In the genomic region with DNA sequence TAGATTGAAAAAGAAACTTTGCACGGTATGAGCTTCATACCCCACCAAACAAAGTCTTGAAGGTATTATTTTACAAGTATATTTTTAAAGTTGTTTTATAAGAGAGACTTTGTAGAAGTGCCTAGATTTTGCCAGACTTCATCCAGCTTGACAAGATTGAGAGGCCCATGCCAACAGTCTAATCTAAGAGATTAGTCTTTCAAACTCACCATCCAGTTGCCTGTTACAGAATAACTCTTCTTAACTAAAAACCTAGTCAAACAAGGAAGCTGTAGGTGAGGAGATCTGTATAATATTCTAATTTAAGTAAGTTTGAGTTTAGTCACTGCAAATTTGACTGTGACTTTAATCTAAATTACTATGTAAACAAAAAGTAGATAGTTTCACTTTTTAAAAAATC, we compare ENCODE assay signal across 29 cellular contexts.
"Had no signal": no experiment of that assay in that cellular context is flagged by ENCODE, and none has a peak within 500 bp of the region (broad histone marks: within the 10 kb centered on the region; RNA-seq: fewer than 3 reads in every experiment).

No MANE protein-coding gene starts in this region.

- H3K27ac Mint-ChIP-seq: naive B cell; naive thymus-derived CD8-positive, alpha-beta T cell; natural killer cell treated with Interleukin-12 subunit alpha and Interleukin-12 subunit beta and Interleukin-15 and Interleukin-18, amount 100 ng/mL, for 72 hours; nephron progenitor cell; stimulated activated effector memory CD8-positive, alpha-beta T cell treated with anti-CD3 and anti-CD28 coated beads, Interleukin-12 subunit alpha, Interleukin-12 subunit beta, amount 100 ng/mL, for 72 hours; stimulated activated naive B cell treated with anti-CD40 and anti-IgM and Interleukin-4, amounts not matched to agents 10 μg/mL and 1 μg/mL and 100 μg/mL, for 72 hours; stimulated activated naive CD8-positive, alpha-beta T cell treated with anti-CD3 and anti-CD28 coated beads, Interleukin-15, amount 100 ng/mL, for 72 hours had no signal

- H3K9me3 Mint-ChIP-seq: naive B cell; naive thymus-derived CD8-positive, alpha-beta T cell; natural killer cell treated with Interleukin-12 subunit alpha and Interleukin-12 subunit beta and Interleukin-15 and Interleukin-18, amount 100 ng/mL, for 72 hours; nephron progenitor cell; neural crest cell; stimulated activated effector memory CD8-positive, alpha-beta T cell treated with anti-CD3 and anti-CD28 coated beads, Interleukin-12 subunit alpha, Interleukin-12 subunit beta, amount 100 ng/mL, for 72 hours; stimulated activated naive B cell treated with anti-CD40 and anti-IgM and Interleukin-4, amounts not matched to agents 10 μg/mL and 1 μg/mL and 100 μg/mL, for 72 hours; stimulated activated naive CD8-positive, alpha-beta T cell treated with anti-CD3 and anti-CD28 coated beads, Interleukin-15, amount 100 ng/mL, for 72 hours; type B pancreatic cell had no signal

- DNase-seq: naive B cell; naive thymus-derived CD8-positive, alpha-beta T cell; nephron progenitor cell; nucleus accumbens; ovary; right cardiac atrium; right lobe of liver; sigmoid colon; small intestine; stimulated activated CD4-positive, alpha-beta T cell treated with anti-CD3 and anti-CD28 coated beads, Interleukin-15, amount 100 ng/mL, for 24 hours; stimulated activated CD4-positive, alpha-beta T cell treated with anti-CD3 and anti-CD28 coated beads, Interleukin-2, amount 100 ng/mL, for 24 hours; stimulated activated CD4-positive, alpha-beta T cell treated with anti-CD3 and anti-CD28 coated beads, Interleukin-2, amount 100 ng/mL, for 48 hours; stimulated activated CD4-positive, alpha-beta T cell treated with anti-CD3 and anti-CD28 coated beads, Interleukin-4, amount 100 ng/mL, for 24 hours; stimulated activated naive B cell treated with anti-CD40 and anti-IgM and Interleukin-4, amounts not matched to agents 10 μg/mL and 1 μg/mL and 100 μg/mL, for 72 hours; stimulated activated naive CD8-positive, alpha-beta T cell treated with anti-CD3 and anti-CD28 coated beads, Interleukin-15, amount 100 ng/mL, for 72 hours; stimulated activated naive CD8-positive, alpha-beta T cell treated with anti-CD3 and anti-CD28 coated beads, Interleukin-15, Interleukin-2, amounts not matched to agents 100 U/mL and 50 U/mL, for 24 hours; substantia nigra; testis; tibial artery; transverse colon; upper lobe of right lung; uterus had no signal

- H3K4me1 Mint-ChIP-seq: nephron progenitor cell, neural crest cell had no signal

- H3K27me3 Mint-ChIP-seq: naive B cell; naive thymus-derived CD8-positive, alpha-beta T cell; natural killer cell treated with Interleukin-12 subunit alpha and Interleukin-12 subunit beta and Interleukin-15 and Interleukin-18, amount 100 ng/mL, for 72 hours; stimulated activated naive B cell treated with anti-CD40 and anti-IgM and Interleukin-4, amounts not matched to agents 10 μg/mL and 1 μg/mL and 100 μg/mL, for 72 hours; stimulated activated naive CD8-positive, alpha-beta T cell treated with anti-CD3 and anti-CD28 coated beads, Interleukin-15, amount 100 ng/mL, for 72 hours; type B pancreatic cell had no signal

- ATAC-seq: naive thymus-derived CD8-positive, alpha-beta T cell; natural killer cell treated with Interleukin-12 subunit alpha and Interleukin-12 subunit beta and Interleukin-15 and Interleukin-18, amount 100 ng/mL, for 72 hours; right cardiac atrium; right lobe of liver; stimulated activated effector memory CD8-positive, alpha-beta T cell treated with anti-CD3 and anti-CD28 coated beads, Interleukin-12 subunit alpha, Interleukin-12 subunit beta, amount 100 ng/mL, for 72 hours; stimulated activated naive B cell treated with anti-CD40 and anti-IgM and Interleukin-4, amounts not matched to agents 10 μg/mL and 1 μg/mL and 100 μg/mL, for 72 hours; stimulated activated naive CD8-positive, alpha-beta T cell treated with anti-CD3 and anti-CD28 coated beads, Interleukin-15, amount 100 ng/mL, for 72 hours; stimulated activated naive CD8-positive, alpha-beta T cell treated with anti-CD3 and anti-CD28 coated beads, Interleukin-15, Interleukin-2, amounts not matched to agents 100 U/mL and 50 U/mL, for 24 hours; upper lobe of right lung had no signal

- H3K36me3 Mint-ChIP-seq: natural killer cell treated with Interleukin-12 subunit alpha and Interleukin-12 subunit beta and Interleukin-15 and Interleukin-18, amount 100 ng/mL, for 72 hours had no signal

- H3K9me3 ChIP-seq: neutrophil, ovary, prostate gland, right lobe of liver, sigmoid colon, suprapubic skin, testis, tibial artery, transverse colon, upper lobe of right lung, uterus had no signal

- H3K4me1 ChIP-seq: prostate gland, right lobe of liver, suprapubic skin, testis, tibial artery, upper lobe of right lung, uterus had no signal

- H3K4me3 Mint-ChIP-seq: naive B cell; naive thymus-derived CD8-positive, alpha-beta T cell; natural killer cell treated with Interleukin-12 subunit alpha and Interleukin-12 subunit beta and Interleukin-15 and Interleukin-18, amount 100 ng/mL, for 72 hours; nephron progenitor cell; neural crest cell; stimulated activated effector memory CD8-positive, alpha-beta T cell treated with anti-CD3 and anti-CD28 coated beads, Interleukin-12 subunit alpha, Interleukin-12 subunit beta, amount 100 ng/mL, for 72 hours; stimulated activated naive B cell treated with anti-CD40 and anti-IgM and Interleukin-4, amounts not matched to agents 10 μg/mL and 1 μg/mL and 100 μg/mL, for 72 hours; stimulated activated naive CD8-positive, alpha-beta T cell treated with anti-CD3 and anti-CD28 coated beads, Interleukin-15, amount 100 ng/mL, for 72 hours; type B pancreatic cell had no signal

- H3K27me3 ChIP-seq: neutrophil, ovary, right lobe of liver, sigmoid colon, suprapubic skin, testis, tibial artery, transverse colon, upper lobe of right lung, uterus had no signal

- H3K27ac ChIP-seq: neutrophil, ovary, prostate gland, right lobe of liver, sigmoid colon, suprapubic skin, testis, tibial artery, transverse colon, upper lobe of right lung, uterus had no signal

- H3K4me3 ChIP-seq: ovary, prostate gland, right lobe of liver, sigmoid colon, suprapubic skin, testis, tibial artery, transverse colon, upper lobe of right lung, uterus had no signal

- H3K36me3 ChIP-seq: neutrophil, ovary, prostate gland, uterus had no signal
